In the genomic region with DNA sequence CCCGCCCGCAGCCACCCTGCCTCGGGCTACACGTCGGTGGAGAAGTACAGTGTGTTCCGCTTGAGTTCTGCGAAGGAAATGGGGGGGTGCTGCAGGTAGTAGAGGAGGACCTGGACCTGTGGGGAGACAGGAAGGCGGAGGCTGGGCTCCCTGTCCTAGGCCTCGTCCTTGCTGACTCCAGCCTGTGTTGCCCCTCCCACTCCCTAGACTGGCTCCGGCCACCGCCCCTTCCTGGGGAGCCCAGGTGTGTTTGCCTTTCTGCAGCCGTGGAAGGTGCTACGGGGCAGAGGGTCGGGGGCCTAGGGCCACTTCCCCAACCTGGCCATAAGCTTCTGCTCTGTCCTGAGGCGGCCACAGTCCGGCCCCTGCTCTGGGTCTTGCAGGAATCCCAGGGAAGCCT, we compare ENCODE assay signal across 1 cellular context.
TF ChIP-seq lines count a peak whose summit lies in the region.

No MANE protein-coding gene starts in this region.

TF ChIP-seq in WTC11, 78 proteins besides CTCF, POLR2A, EP300 and RAD21 (continued from another document):
- TF ChIP-seq, protein P1, sequence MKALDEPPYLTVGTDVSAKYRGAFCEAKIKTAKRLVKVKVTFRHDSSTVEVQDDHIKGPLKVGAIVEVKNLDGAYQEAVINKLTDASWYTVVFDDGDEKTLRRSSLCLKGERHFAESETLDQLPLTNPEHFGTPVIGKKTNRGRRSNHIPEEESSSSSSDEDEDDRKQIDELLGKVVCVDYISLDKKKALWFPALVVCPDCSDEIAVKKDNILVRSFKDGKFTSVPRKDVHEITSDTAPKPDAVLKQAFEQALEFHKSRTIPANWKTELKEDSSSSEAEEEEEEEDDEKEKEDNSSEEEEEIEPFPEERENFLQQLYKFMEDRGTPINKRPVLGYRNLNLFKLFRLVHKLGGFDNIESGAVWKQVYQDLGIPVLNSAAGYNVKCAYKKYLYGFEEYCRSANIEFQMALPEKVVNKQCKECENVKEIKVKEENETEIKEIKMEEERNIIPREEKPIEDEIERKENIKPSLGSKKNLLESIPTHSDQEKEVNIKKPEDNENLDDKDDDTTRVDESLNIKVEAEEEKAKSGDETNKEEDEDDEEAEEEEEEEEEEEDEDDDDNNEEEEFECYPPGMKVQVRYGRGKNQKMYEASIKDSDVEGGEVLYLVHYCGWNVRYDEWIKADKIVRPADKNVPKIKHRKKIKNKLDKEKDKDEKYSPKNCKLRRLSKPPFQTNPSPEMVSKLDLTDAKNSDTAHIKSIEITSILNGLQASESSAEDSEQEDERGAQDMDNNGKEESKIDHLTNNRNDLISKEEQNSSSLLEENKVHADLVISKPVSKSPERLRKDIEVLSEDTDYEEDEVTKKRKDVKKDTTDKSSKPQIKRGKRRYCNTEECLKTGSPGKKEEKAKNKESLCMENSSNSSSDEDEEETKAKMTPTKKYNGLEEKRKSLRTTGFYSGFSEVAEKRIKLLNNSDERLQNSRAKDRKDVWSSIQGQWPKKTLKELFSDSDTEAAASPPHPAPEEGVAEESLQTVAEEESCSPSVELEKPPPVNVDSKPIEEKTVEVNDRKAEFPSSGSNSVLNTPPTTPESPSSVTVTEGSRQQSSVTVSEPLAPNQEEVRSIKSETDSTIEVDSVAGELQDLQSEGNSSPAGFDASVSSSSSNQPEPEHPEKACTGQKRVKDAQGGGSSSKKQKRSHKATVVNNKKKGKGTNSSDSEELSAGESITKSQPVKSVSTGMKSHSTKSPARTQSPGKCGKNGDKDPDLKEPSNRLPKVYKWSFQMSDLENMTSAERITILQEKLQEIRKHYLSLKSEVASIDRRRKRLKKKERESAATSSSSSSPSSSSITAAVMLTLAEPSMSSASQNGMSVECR (CRISPR knock-in tag; IDR thresholded peaks at IDR 0.05; ENCODE audit: borderline replicate concordance), result no peak
- no peak for TF ChIP-seq ZNF138 (CRISPR knock-in tag; conservative IDR thresholded peaks at IDR 0.05)
- no peak for TF ChIP-seq ELF4 (CRISPR knock-in tag; IDR thresholded peaks at IDR 0.05; ENCODE audit: low read depth)
